Comparison of ENCODE assay signal across 15 cellular contexts in genomic region chr17:66950886-66951604, GRCh38. TPM values are rescaled to one million over a fixed set of nuclear protein-coding genes. Genes with fewer than 3 reads are reported as not detected.
DNase-seq lines count a peak whose midpoint lies in the region; ATAC-seq, FAIRE-seq and TF ChIP-seq lines count a peak whose summit lies in the region.
"Had no signal": no experiment of that assay in that cellular context is flagged by ENCODE, and none has a peak within 500 bp of the region (broad histone marks: within the 10 kb centered on the region; RNA-seq: fewer than 3 reads in every experiment).

No MANE protein-coding gene starts in this region.

- no peak overlapping the region for H2BK120ac ChIP-seq in H1 (replicated peaks; ENCODE audit: low read depth, low read length)

- H3K56ac ChIP-seq in H1 (replicated peaks; ENCODE audit: insufficient read length, low read depth, low read length), result no peak overlapping the region

- H3K79me1 ChIP-seq in H1 (ENCODE audit: low read depth, low read length), result no peaks in the 10 kb centered on the region

- peaks cover 7% of the 10 kb centered on the region for H3K9me3 Mint-ChIP-seq in osteocyte (ENCODE audit: unreplicated experiment)
- no peaks in the 10 kb centered on the region for H3K9me3 Mint-ChIP-seq in stimulated activated memory B cell treated with anti-CD40 and anti-IgM and Interleukin-4, amounts not matched to agents 10 μg/mL and 1 μg/mL and 100 μg/mL, for 72 hours
- H3K9me3 Mint-ChIP-seq in activated naive CD8-positive, alpha-beta T cell treated with anti-CD3 and anti-CD28 coated beads, Interleukin-2, amount 50 U/mL, for 24 hours, result no peaks in the 10 kb centered on the region

- no peak overlapping the region for H3K9ac ChIP-seq in H1 (replicated peaks in 1 of 4; ENCODE audit: extremely low read depth in 1 of 4, low read depth in 3 of 4, low read length in 3 of 4)

- peak overlapping the region; percentile 18; the same call in 1 of the 2 replicates for H2BK5ac ChIP-seq in H1 (ENCODE audit: low read depth, low read length)

- no peaks in the 10 kb centered on the region for H3K27me3 Mint-ChIP-seq in osteocyte (ENCODE audit: unreplicated experiment)
- peaks cover 27% of the 10 kb centered on the region for H3K27me3 Mint-ChIP-seq in stimulated activated memory B cell treated with anti-CD40 and anti-IgM and Interleukin-4, amounts not matched to agents 10 μg/mL and 1 μg/mL and 100 μg/mL, for 72 hours
- peaks cover 8% of the 10 kb centered on the region for H3K27me3 Mint-ChIP-seq in activated naive CD8-positive, alpha-beta T cell treated with anti-CD3 and anti-CD28 coated beads, Interleukin-2, amount 50 U/mL, for 24 hours

- no peak overlapping the region for H3K4ac ChIP-seq in H1 (replicated peaks; ENCODE audit: insufficient read length, low read depth, low read length)

- 0 out of 2 replicates have a peak, but pooled peaks cover 3% of the 10 kb centered on the region for H3K23me2 ChIP-seq in H1 (ENCODE audit: low read depth, low read length)

- no peak for TF ChIP-seq RAD21 in H1 (IDR thresholded peaks at IDR 0.05 in 1 of 2, conservative IDR thresholded peaks at IDR 0.05 in 1 of 2; ENCODE audit: low read depth in 2 of 2, low read length in 2 of 2)

- no peak overlapping the region for H2AFZ ChIP-seq in H1 (ENCODE audit: low read length)

- peak overlapping the region; percentile 68 for H2BK20ac ChIP-seq in H1 (ENCODE audit: low read length)

- H3K4me1 ChIP-seq in H1 (replicated peaks in 1 of 4; ENCODE audit: control insufficient read depth in 3 of 4, insufficient read depth in 4 of 4, low read length in 3 of 4), result peaks cover 8 to 18% (median 14%) of the 10 kb centered on the region in 4 experiments

- H3K4me1 Mint-ChIP-seq in osteocyte (ENCODE audit: unreplicated experiment), result peaks cover 19% of the 10 kb centered on the region
- no peaks in the 10 kb centered on the region for H3K4me1 Mint-ChIP-seq in stimulated activated memory B cell treated with anti-CD40 and anti-IgM and Interleukin-4, amounts not matched to agents 10 μg/mL and 1 μg/mL and 100 μg/mL, for 72 hours
- no peaks in the 10 kb centered on the region for H3K4me1 Mint-ChIP-seq in activated naive CD8-positive, alpha-beta T cell treated with anti-CD3 and anti-CD28 coated beads, Interleukin-2, amount 50 U/mL, for 24 hours

- FAIRE-seq in H1 (lab: Jason Lieb, UNC), result no peak

- H3K4me2 ChIP-seq in H1 (ENCODE audit: insufficient read depth in 1 of 2, low read depth in 2 of 2, low read length in 2 of 2), result peak overlapping the region; percentile 7 to 54; a peak in 1 of 4 replicates

- TF ChIP-seq POLR2A in H1 (IDR thresholded peaks at IDR 0.05; ENCODE audit: control extremely low read depth in 1 of 2, low read depth in 2 of 2, low read length in 2 of 2), result no peak

- no peaks in the 10 kb centered on the region for H3K36me3 ChIP-seq in H1 (ENCODE audit: control insufficient read depth in 2 of 4, insufficient read depth in 4 of 4, low read length in 3 of 4)
- H3K36me3 ChIP-seq: SJCRH30, suprapubic skin had no signal

- ATAC-seq in HG02798 (IDR thresholded peaks at IDR 0.05; ENCODE audit: poor library complexity, unreplicated experiment), result no peak
- no peak for ATAC-seq in stimulated activated memory B cell treated with anti-CD40 and anti-IgM and Interleukin-4, amounts not matched to agents 10 μg/mL and 1 μg/mL and 100 μg/mL, for 72 hours
- no peak for ATAC-seq in activated naive CD8-positive, alpha-beta T cell treated with anti-CD3 and anti-CD28 coated beads, Interleukin-2, amount 50 U/mL, for 24 hours

- no peaks in the 10 kb centered on the region for H3K79me2 ChIP-seq in H1 (ENCODE audit: control insufficient read depth in 1 of 2, insufficient read depth in 2 of 2, low read length in 2 of 2)

- H3K27me3 ChIP-seq in AG04450 (ENCODE audit: control insufficient read depth, insufficient read depth, low read length), result peaks cover 7% of the 10 kb centered on the region
- peaks cover 0 to 3% (median under 1%) of the 10 kb centered on the region in 4 experiments; a peak in 1 of 7 replicates for H3K27me3 ChIP-seq in H1 (replicated peaks in 1 of 4; ENCODE audit: control insufficient read depth in 3 of 4, extremely low read depth in 1 of 4, insufficient read depth in 3 of 4, low read length in 3 of 4)
- H3K27me3 ChIP-seq: SJCRH30 had no signal

- WGBS in H1 (ENCODE audit: extremely low coverage in 1 of 2, insufficient coverage in 1 of 2, insufficient read length in 1 of 2, insufficient replicate concordance in 2 of 2, low coverage in 1 of 2, low lambda C conversion rate in 2 of 2, missing lambda C conversion rate in 1 of 2), 2 experiments, result 75% methylated on average over 6 of the region's 6 CpGs; no CpG with 5 or more reads in 1 of the 2 experiments

- peak overlapping the region; percentile 82 for H2BK12ac ChIP-seq in H1 (ENCODE audit: low read depth, low read length)

- H3K9me3 ChIP-seq in AG04450 (ENCODE audit: control insufficient read depth, insufficient read depth, low read length), result peaks cover 6% of the 10 kb centered on the region
- no peaks in the 10 kb centered on the region for H3K9me3 ChIP-seq in H1 (ENCODE audit: insufficient read depth in 2 of 2, low read depth in 1 of 2, low read length in 1 of 2)
- H3K9me3 ChIP-seq: SJCRH30, suprapubic skin had no signal

- no peak overlapping the region for H4K8ac ChIP-seq in H1 (ENCODE audit: extremely low read depth, insufficient read depth, low read length)

- H3K4me3 ChIP-seq in AG04450 (ENCODE audit: low read depth, low read length), result no peak overlapping the region
- no peak overlapping the region for H3K4me3 ChIP-seq in H1 (ENCODE audit: extremely low read depth in 1 of 4, insufficient read depth in 2 of 4, low read depth in 3 of 4, low read length in 4 of 4)
- H3K4me3 ChIP-seq: SJCRH30, skin epidermis, suprapubic skin had no signal

- H4K91ac ChIP-seq in H1 (replicated peaks; ENCODE audit: insufficient read length, low read length), result no peak overlapping the region

- H3K18ac ChIP-seq in H1 (ENCODE audit: extremely low read depth, low read length), result 0 out of 2 replicates have a peak overlapping the region, but pooled peaks have one; percentile 21

- no peak overlapping the region for H3K23ac ChIP-seq in H1 (ENCODE audit: insufficient read length)

- H4K5ac ChIP-seq in H1 (ENCODE audit: insufficient read length, low read depth, low read length), result no peak overlapping the region

- H3K14ac ChIP-seq in H1 (ENCODE audit: insufficient read length), result no peak overlapping the region

- POLR2A ChIA-PET in AG04450 (lab: Yijun Ruan, JAX), result interaction anchor here (0.8 kb wide), 1 partner anchor 23 kb away, joined by 5 read pairs; no protein-coding TSS in a partner anchor
- POLR2A ChIA-PET in H1 (lab: Charles Lee; ENCODE audit: partially characterized antibody), result interaction anchor here (0.6 kb wide), 1 partner anchor 12 kb away, joined by 6 read pairs; no protein-coding TSS in a partner anchor

- no peak overlapping the region for H3K4me3 Mint-ChIP-seq in osteocyte (ENCODE audit: unreplicated experiment)
- H3K4me3 Mint-ChIP-seq in stimulated activated memory B cell treated with anti-CD40 and anti-IgM and Interleukin-4, amounts not matched to agents 10 μg/mL and 1 μg/mL and 100 μg/mL, for 72 hours, result no peak overlapping the region
- H3K4me3 Mint-ChIP-seq in activated naive CD8-positive, alpha-beta T cell treated with anti-CD3 and anti-CD28 coated beads, Interleukin-2, amount 50 U/mL, for 24 hours, result no peak overlapping the region
- H3K4me3 Mint-ChIP-seq: nephron had no signal

- DNase-seq in AG04450 (ENCODE audit: low read depth, low spot score) (no peak), NCI-H226 (peak; percentile 60), H1 (ENCODE audit: low read depth in 1 of 2, low spot score in 2 of 2) (no peak), osteocyte (ENCODE audit: extremely low spot score, unreplicated experiment) (no peak), NCI-H1694 (lab: John Stamatoyannopoulos, UW) (no peak)
- no peak for DNase-seq in activated naive CD8-positive, alpha-beta T cell treated with anti-CD3 and anti-CD28 coated beads, Interleukin-2, amount 50 U/mL, for 24 hours
- DNase-seq: left cardiac atrium, NCI-H82, SJCRH30 had no signal

- TF ChIP-seq CTCF in AG04450 (IDR thresholded peaks at IDR 0.05; ENCODE audit: low read depth, low read length) (no peak), H1 (IDR thresholded peaks at IDR 0.05; ENCODE audit: control extremely low read depth in 1 of 3, insufficient read depth in 1 of 3, low read depth in 1 of 3, low read length in 3 of 3) (no peak), osteocyte (IDR thresholded peaks at IDR 0.05) (no peak)

- no peak overlapping the region for H2BK15ac ChIP-seq in H1 (ENCODE audit: low read length)

- CTCF ChIA-PET in AG04450 (lab: Charles Lee) (interaction anchor here (1.0 kb wide), 1 partner anchor 237 kb away, joined by 3 read pairs; no protein-coding TSS in a partner anchor), H1 (lab: Charles Lee; ENCODE audit: partially characterized antibody) (interaction anchor here (0.6 to 2.2 kb wide), 7 partner anchors 8 to 237 kb away, joined by 3 to 5 read pairs (median 3); no protein-coding TSS in a partner anchor)

- no peak for TF ChIP-seq EP300 in H1 (IDR thresholded peaks at IDR 0.05; ENCODE audit: borderline replicate concordance in 1 of 2, low read depth in 2 of 2, low read length in 2 of 2)

- H3K36me3 Mint-ChIP-seq in osteocyte (ENCODE audit: unreplicated experiment), result peaks cover 2% of the 10 kb centered on the region
- H3K36me3 Mint-ChIP-seq in stimulated activated memory B cell treated with anti-CD40 and anti-IgM and Interleukin-4, amounts not matched to agents 10 μg/mL and 1 μg/mL and 100 μg/mL, for 72 hours, result no peaks in the 10 kb centered on the region
- no peaks in the 10 kb centered on the region for H3K36me3 Mint-ChIP-seq in activated naive CD8-positive, alpha-beta T cell treated with anti-CD3 and anti-CD28 coated beads, Interleukin-2, amount 50 U/mL, for 24 hours (ENCODE audit: low read depth)

- H2AK5ac ChIP-seq in H1 (ENCODE audit: low read depth, low read length), result no peak overlapping the region

- H3K27ac ChIP-seq in AG04450 (ENCODE audit: low read depth, low read length), result peak overlapping the region; percentile 91
- H3K27ac ChIP-seq in H1 (ENCODE audit: low read depth, low read length), result no peak overlapping the region
- H3K27ac ChIP-seq: SJCRH30, suprapubic skin had no signal

- no peaks in the 10 kb centered on the region for H4K20me1 ChIP-seq in H1 (replicated peaks in 1 of 2; ENCODE audit: control insufficient read depth in 1 of 2, insufficient read depth in 2 of 2, low read length in 2 of 2)

- peak overlapping the region; percentile 73 for H3K27ac Mint-ChIP-seq in osteocyte (ENCODE audit: unreplicated experiment)
- H3K27ac Mint-ChIP-seq in stimulated activated memory B cell treated with anti-CD40 and anti-IgM and Interleukin-4, amounts not matched to agents 10 μg/mL and 1 μg/mL and 100 μg/mL, for 72 hours, result no peak overlapping the region
- H3K27ac Mint-ChIP-seq in activated naive CD8-positive, alpha-beta T cell treated with anti-CD3 and anti-CD28 coated beads, Interleukin-2, amount 50 U/mL, for 24 hours, result no peak overlapping the region
- H3K27ac Mint-ChIP-seq: nephron had no signal

RNA-seq across cellular contexts. Expression of gene CACNG4, which starts 13.5 kb away (rescaled TPM):
- 0.21 and 0.25 TPM in 2 replicates for polyA plus RNA-seq in AG04450 (2011; rRNA removed)
- 0.13 and 0.18 TPM in 2 replicates for polyA minus RNA-seq in AG04450 (2011; rRNA and poly(A)+ RNA removed)
- total RNA-seq in H1 (2021; fragmentation: NEBNext Ultra II Directional; extraction: Animal tissue kit (Norgen Biotek cat#: 25700)), result 5.6 and 5.9 TPM in 2 replicates
- polyA plus RNA-seq in H1 (2011; rRNA removed), result 3.6 and 5.3 TPM in 2 replicates
- 2.7 TPM for polyA plus RNA-seq in H1 (2011; cell fraction: cytosol; rRNA removed)
- 3.2 TPM for polyA plus RNA-seq in H1 (2011; cell fraction: nucleus; rRNA removed)
- polyA plus RNA-seq in H1 (2012, experiment 1 of 2), result 2.5 to 4.2 TPM (median 3.9 TPM) in 4 replicates
- 4.1 TPM for polyA plus RNA-seq in H1 (2012, experiment 2 of 2)
- 3.8 TPM for polyA plus RNA-seq in H1 (2013, experiment 1 of 2)
- polyA plus RNA-seq in H1 (2013, experiment 2 of 2), result 4.1 TPM
- polyA minus RNA-seq in H1 (2011; rRNA and poly(A)+ RNA removed), result 1.4 and 2.0 TPM in 2 replicates
- 2.6 TPM for polyA minus RNA-seq in H1 (2011; cell fraction: cytosol; rRNA and poly(A)+ RNA removed)
- 1.2 TPM for polyA minus RNA-seq in H1 (2011; cell fraction: nucleus; rRNA and poly(A)+ RNA removed)
- 5.6 TPM in 2 replicates for total RNA-seq in osteocyte
- total RNA-seq: activated CD8-positive, alpha-beta memory T cell treated with anti-CD3 and anti-CD28 coated beads for 36 hours had no signal
